21 cellular contexts compared by ENCODE assay signal in the genomic region with DNA sequence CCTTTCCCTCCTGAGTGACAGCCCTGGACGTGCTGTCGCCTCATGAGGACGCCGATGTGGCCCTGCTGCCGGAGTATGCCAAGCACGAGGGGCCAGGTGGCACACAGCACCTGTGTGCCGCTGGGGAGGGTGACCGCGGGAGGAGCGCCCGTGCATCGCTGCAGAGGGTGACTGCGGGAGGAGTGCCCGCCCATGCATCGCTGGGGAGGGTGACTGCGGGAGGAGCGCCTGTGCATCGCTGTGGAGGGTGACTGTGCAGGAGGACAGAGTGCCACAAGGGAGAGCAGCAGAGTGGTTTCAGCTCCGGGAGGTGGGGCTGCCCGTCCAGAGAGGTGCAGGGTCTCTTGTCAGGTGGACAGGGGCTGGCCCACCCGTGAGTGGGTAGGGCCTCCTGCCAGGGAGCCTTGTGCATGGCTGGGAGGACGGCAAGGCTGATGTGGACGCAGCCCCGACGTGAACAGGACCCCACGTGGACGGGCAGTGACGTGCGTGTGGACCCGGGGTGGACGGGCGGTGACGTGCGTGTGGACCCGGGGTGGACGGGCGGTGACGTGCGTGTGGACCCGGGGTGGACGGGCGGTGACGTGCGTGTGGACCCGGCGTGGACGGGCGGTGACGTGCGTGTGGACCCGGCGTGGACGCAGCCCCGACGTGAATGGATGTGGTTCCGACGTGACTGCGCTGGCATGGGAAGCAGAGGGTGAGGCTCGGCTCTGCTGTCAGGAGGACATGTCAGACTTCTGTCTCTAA. TPM values are rescaled to one million over a fixed set of nuclear protein-coding genes. Genes with fewer than 3 reads are reported as not detected.
DNase-seq lines count a peak whose midpoint lies in the region; ATAC-seq, FAIRE-seq and TF ChIP-seq lines count a peak whose summit lies in the region.
"Had no signal": no experiment of that assay in that cellular context is flagged by ENCODE, and none has a peak within 500 bp of the region (broad histone marks: within the 10 kb centered on the region; RNA-seq: fewer than 3 reads in every experiment).

No MANE protein-coding gene starts in this region.

- H3K27me3 ChIP-seq in HepG2 (ENCODE audit: control insufficient read depth in 1 of 2, insufficient read depth in 2 of 2, low read length in 2 of 2) (no peaks in the 10 kb centered on the region; a peak in 1 of 5 replicates), right lobe of liver (no peaks in the 10 kb centered on the region), neutrophil (no peaks in the 10 kb centered on the region), vagina (no peaks in the 10 kb centered on the region), tibial artery (no peaks in the 10 kb centered on the region)
- H3K27me3 ChIP-seq: cardiac muscle cell, heart right ventricle had no signal

- FAIRE-seq in HepG2 (lab: Jason Lieb, UNC) = no peak
- FAIRE-seq: A204.1, G401.6 had no signal

- DNase-seq in HepG2 (ENCODE audit: low spot score) = no peak
- no peak for DNase-seq in right lobe of liver
- no peak for DNase-seq in vagina (ENCODE audit: extremely low spot score in 2 of 2)
- no peak for DNase-seq in tibial artery
- DNase-seq: activated CD4-positive, alpha-beta T cell treated with anti-CD3 and anti-CD28 coated beads, Interleukin-2, amount 10 ng/mL, durations not matched to agents 24 days and 14 days; activated naive CD4-positive, alpha-beta T cell treated with anti-CD3 and anti-CD28 coated beads for 36 hours; amniotic stem cell; GOT3; heart right ventricle; left colon; NCI-H146; NCI-H524 treated with DMSO at 0.1 percent for 48 hours; stimulated activated CD4-positive, alpha-beta T cell treated with anti-CD3 and anti-CD28 coated beads, Interleukin-12 subunit alpha, Interleukin-12 subunit beta, amount 100 ng/mL, for 4 hours had no signal

- TF ChIP-seq EP300 in HepG2 (IDR thresholded peaks at IDR 0.05; ENCODE audit: low read depth in 2 of 2, low read length in 2 of 2) (no peak), HepG2 (CRISPR knock-in tag; IDR thresholded peaks at IDR 0.05; ENCODE audit: borderline replicate concordance) (no peak)

- no peak overlapping the region for H3K4me3 Mint-ChIP-seq in dendritic cell treated with granulocyte-macrophage colony-stimulating factor and Interleukin-4, amounts not matched to agents 40 ng/mL and 50 ng/mL, for 4 days
- H3K4me3 Mint-ChIP-seq: activated CD4-positive, alpha-beta T cell treated with anti-CD3 and anti-CD28 coated beads, Interleukin-2, amount 10 ng/mL, durations not matched to agents 24 days and 14 days; activated naive CD4-positive, alpha-beta T cell treated with anti-CD3 and anti-CD28 coated beads for 36 hours; memory B cell had no signal

- H4K20me1 ChIP-seq in HepG2 (ENCODE audit: insufficient read depth, low read length) = peaks cover 34% of the 10 kb centered on the region; the same call in 1 of the 2 replicates

- POLR2A ChIA-PET in HepG2 (lab: Yijun Ruan, JAX) = no interaction called here

- TF ChIP-seq CTCF in HepG2 (CRISPR knock-in tag; IDR thresholded peaks at IDR 0.05) (no peak), right lobe of liver (IDR thresholded peaks at IDR 0.05) (no peak), neutrophil (IDR thresholded peaks at IDR 0.05) (no peak), vagina (IDR thresholded peaks at IDR 0.05) (no peak), tibial artery (IDR thresholded peaks at IDR 0.05) (no peak)

- H3K4me1 ChIP-seq in HepG2 (ENCODE audit: insufficient read depth, low read length) (peaks cover 17% of the 10 kb centered on the region), right lobe of liver (no peaks in the 10 kb centered on the region), neutrophil (ENCODE audit: control insufficient read depth in 1 of 2, insufficient read depth in 1 of 2, low read depth in 1 of 2, low read length in 1 of 2) (peaks cover 0 to 6% of the 10 kb centered on the region in 2 experiments), vagina (peaks cover 37% of the 10 kb centered on the region), tibial artery (peaks cover 0 to 9% (median 0%) of the 10 kb centered on the region in 4 donors)

- no peaks in the 10 kb centered on the region for H3K9me3 ChIP-seq in HepG2 (ENCODE audit: low read length)
- no peaks in the 10 kb centered on the region for H3K9me3 ChIP-seq in right lobe of liver
- no peaks in the 10 kb centered on the region for H3K9me3 ChIP-seq in neutrophil
- H3K9me3 ChIP-seq in vagina = no peaks in the 10 kb centered on the region
- H3K9me3 ChIP-seq in tibial artery = no peaks in the 10 kb centered on the region
- H3K9me3 ChIP-seq: heart right ventricle had no signal

- H3K9ac ChIP-seq in HepG2 (ENCODE audit: insufficient read depth, low read depth, low read length) = no peak overlapping the region

- no peak for TF ChIP-seq RAD21 in HepG2 (CRISPR knock-in tag; IDR thresholded peaks at IDR 0.05)

- no peaks in the 10 kb centered on the region for H3K9me3 Mint-ChIP-seq in dendritic cell treated with granulocyte-macrophage colony-stimulating factor and Interleukin-4, amounts not matched to agents 40 ng/mL and 50 ng/mL, for 4 days
- H3K9me3 Mint-ChIP-seq: activated CD4-positive, alpha-beta T cell treated with anti-CD3 and anti-CD28 coated beads, Interleukin-2, amount 10 ng/mL, durations not matched to agents 24 days and 14 days; activated naive CD4-positive, alpha-beta T cell treated with anti-CD3 and anti-CD28 coated beads for 36 hours; memory B cell had no signal

- no peak overlapping the region for H3K4me2 ChIP-seq in HepG2 (ENCODE audit: low read depth, low read length)

- H3K4me1 Mint-ChIP-seq in dendritic cell treated with granulocyte-macrophage colony-stimulating factor and Interleukin-4, amounts not matched to agents 40 ng/mL and 50 ng/mL, for 4 days (ENCODE audit: low read depth) = peaks cover 49% of the 10 kb centered on the region

- H3K27ac Mint-ChIP-seq in dendritic cell treated with granulocyte-macrophage colony-stimulating factor and Interleukin-4, amounts not matched to agents 40 ng/mL and 50 ng/mL, for 4 days = peak overlapping the region; percentile 75
- H3K27ac Mint-ChIP-seq: activated CD4-positive, alpha-beta T cell treated with anti-CD3 and anti-CD28 coated beads, Interleukin-2, amount 10 ng/mL, durations not matched to agents 24 days and 14 days; activated naive CD4-positive, alpha-beta T cell treated with anti-CD3 and anti-CD28 coated beads for 36 hours; memory B cell had no signal

- BruUV-seq in HepG2 (replicated peaks; lab: Mats Ljungman, UMichigan) = no TSS peak

- CTCF ChIA-PET in HepG2 (lab: Yijun Ruan, JAX; ENCODE audit: low intra/inter-chr PET ratio, low total read pairs) = no interaction called here

- H3K27me3 Mint-ChIP-seq in dendritic cell treated with granulocyte-macrophage colony-stimulating factor and Interleukin-4, amounts not matched to agents 40 ng/mL and 50 ng/mL, for 4 days = no peaks in the 10 kb centered on the region
- H3K27me3 Mint-ChIP-seq: activated CD4-positive, alpha-beta T cell treated with anti-CD3 and anti-CD28 coated beads, Interleukin-2, amount 10 ng/mL, durations not matched to agents 24 days and 14 days; memory B cell had no signal

- H3K79me2 ChIP-seq in HepG2 (ENCODE audit: insufficient read depth, low read length) = peaks cover 34% of the 10 kb centered on the region

- H3K27ac ChIP-seq in HepG2 (ENCODE audit: extremely low read length, insufficient read depth, low read length) = no peak overlapping the region
- H3K27ac ChIP-seq in right lobe of liver = no peak overlapping the region
- peak overlapping the region; percentile 58 for H3K27ac ChIP-seq in neutrophil
- H3K27ac ChIP-seq in vagina = peak overlapping the region; percentile 60
- no peak overlapping the region for H3K27ac ChIP-seq in tibial artery

- in situ Hi-C loops in HepG2 (cut with HindIII; ENCODE audit: extremely low pct_ligation_motif_present, low pct_unique_long_range_greater_than_20kb) = no loop called here

- no peak overlapping the region for H2AFZ ChIP-seq in HepG2 (ENCODE audit: low read length)

- H3K36me3 ChIP-seq in HepG2 (replicated peaks in 1 of 2; ENCODE audit: control insufficient read depth in 1 of 2, insufficient read depth in 2 of 2, low read length in 2 of 2) (peaks cover 2% of the 10 kb centered on the region in 2 experiments; a peak in 1 of 5 replicates), right lobe of liver (no peaks in the 10 kb centered on the region), neutrophil (peaks cover 24% of the 10 kb centered on the region), vagina (peaks cover 0 to 6% of the 10 kb centered on the region in 2 donors), tibial artery (peaks cover 0 to 16% (median 12%) of the 10 kb centered on the region in 3 donors)
- H3K36me3 ChIP-seq: cardiac muscle cell had no signal

- no peak overlapping the region for H3K4me3 ChIP-seq in HepG2 (replicated peaks in 1 of 3; ENCODE audit: insufficient read depth in 1 of 3, low read depth in 2 of 3, low read length in 3 of 3)
- H3K4me3 ChIP-seq in right lobe of liver = no peak overlapping the region
- no peak overlapping the region for H3K4me3 ChIP-seq in neutrophil (ENCODE audit: low read depth in 1 of 2, low read length in 1 of 2)
- H3K4me3 ChIP-seq in vagina = no peak overlapping the region
- no peak overlapping the region for H3K4me3 ChIP-seq in tibial artery
- H3K4me3 ChIP-seq: cardiac muscle cell, heart right ventricle had no signal

- WGBS in HepG2 (ENCODE audit: low lambda C conversion rate) = 97% methylated on average over 59 of the region's 59 CpGs
- 95% methylated on average over 38 of the region's 59 CpGs for WGBS in right lobe of liver (ENCODE audit: insufficient coverage, low coverage, low lambda C conversion rate, missing lambda C conversion rate)

- no peak for TF ChIP-seq POLR2A in HepG2 (IDR thresholded peaks at IDR 0.05; ENCODE audit: insufficient read depth in 1 of 2, low read depth in 2 of 2, low read length in 2 of 2)
- TF ChIP-seq POLR2A in right lobe of liver (IDR thresholded peaks at IDR 0.05) = no peak
- no peak for TF ChIP-seq POLR2A in vagina (IDR thresholded peaks at IDR 0.05)

- ATAC-seq in HepG2 = no peak
- ATAC-seq in right lobe of liver = no peak
- ATAC-seq in HG02885 (IDR thresholded peaks at IDR 0.05; ENCODE audit: poor library complexity, unreplicated experiment) = no peak
- ATAC-seq in HG03135 (IDR thresholded peaks at IDR 0.05; ENCODE audit: unreplicated experiment) = no peak

- peaks cover 69% of the 10 kb centered on the region for H3K36me3 Mint-ChIP-seq in dendritic cell treated with granulocyte-macrophage colony-stimulating factor and Interleukin-4, amounts not matched to agents 40 ng/mL and 50 ng/mL, for 4 days (ENCODE audit: low read depth)

- intact Hi-C loops in HepG2 (cut with micrococcal nuclease; ENCODE audit: unreplicated experiment) (loop anchor here (5.0 kb wide), 1 partner anchor 33 kb away; the partner anchor contains the start of gene SLC49A3), right lobe of liver (cut with DNase I) (no loop called here), vagina (cut with DNase I) (no loop called here), tibial artery (cut with DNase I; ENCODE audit: low total_unique reads) (no loop called here)
- intact Hi-C loops in dendritic cell treated with granulocyte-macrophage colony-stimulating factor and Interleukin-4, amounts not matched to agents 40 ng/mL and 50 ng/mL, for 4 days (cut with micrococcal nuclease) = no loop called here

RNA-seq across cellular contexts. Expression of gene PCGF3, which starts 14.7 kb away (rescaled TPM):
- 24.2 and 28.6 TPM in 2 replicates for total RNA-seq in HepG2 (2016; rRNA removed; fragmentation: Illumina TruSeq; extraction: Trizol)
- total RNA-seq in HepG2 (2016; cell fraction: cytosol; rRNA removed; fragmentation: Illumina TruSeq; extraction: Trizol; ENCODE audit: low read depth) = 16.2 and 16.7 TPM in 2 replicates
- total RNA-seq in HepG2 (2016; cell fraction: insoluble cytoplasmic fraction; rRNA removed; fragmentation: Illumina TruSeq; extraction: Trizol) = 22.5 and 27.7 TPM in 2 replicates
- 36.9 and 38.9 TPM in 2 replicates for total RNA-seq in HepG2 (2016; cell fraction: membrane; rRNA removed; fragmentation: Illumina TruSeq; extraction: Trizol)
- 40.6 and 42.6 TPM in 2 replicates for total RNA-seq in HepG2 (2016; cell fraction: nucleus; rRNA removed; fragmentation: Illumina TruSeq; extraction: Trizol)
- 66.2 and 80.8 TPM in 2 replicates for polyA plus RNA-seq in HepG2 (2011; rRNA removed)
- 32.3 and 37.9 TPM in 2 replicates for polyA plus RNA-seq in HepG2 (2011; cell fraction: cytosol; rRNA removed)
- 406 and 428 TPM in 2 replicates for polyA plus RNA-seq in HepG2 (2011; cell fraction: nucleus; rRNA removed)
- polyA plus RNA-seq in HepG2 (2012) = 37.8 and 47.7 TPM in 2 replicates
- 13.4 and 15.5 TPM in 2 replicates for polyA plus RNA-seq in HepG2 (2016; cell fraction: cytosol; fragmentation: Illumina TruSeq; extraction: Trizol; ENCODE audit: low read depth)
- 20.0 and 26.4 TPM in 2 replicates for polyA plus RNA-seq in HepG2 (2016; cell fraction: insoluble cytoplasmic fraction; fragmentation: Illumina TruSeq; extraction: Trizol; ENCODE audit: low read depth)
- 26.7 and 30.4 TPM in 2 replicates for polyA plus RNA-seq in HepG2 (2016; cell fraction: membrane; fragmentation: Illumina TruSeq; extraction: Trizol; ENCODE audit: low read depth)
- polyA plus RNA-seq in HepG2 (2016; cell fraction: nucleus; fragmentation: Illumina TruSeq; extraction: Trizol; ENCODE audit: insufficient read depth, low read depth) = 92.0 and 96.8 TPM in 2 replicates
- polyA minus RNA-seq in HepG2 (2011; rRNA and poly(A)+ RNA removed; ENCODE audit: low replicate concordance) = 38.9 and 82.6 TPM in 2 replicates
- polyA minus RNA-seq in HepG2 (2011; cell fraction: cytosol; rRNA and poly(A)+ RNA removed) = 18.1 and 23.5 TPM in 2 replicates
- polyA minus RNA-seq in HepG2 (2011; cell fraction: nucleus; rRNA and poly(A)+ RNA removed) = 119 and 121 TPM in 2 replicates
- 10 to 100 TPM; 13.0 to 23.5 (median 14.7) TPM for total RNA-seq in right lobe of liver
- 64.8 TPM for total RNA-seq in vagina

RNA-seq across cellular contexts. Expression of gene SLC49A3, which starts 31.3 kb away (rescaled TPM):
- total RNA-seq in HepG2 (2016; rRNA removed; fragmentation: Illumina TruSeq; extraction: Trizol) (0.07 TPM in 1 of 2 replicates, not detected in the other), right lobe of liver (1 to 10 TPM; 2.9 to 9.0 (median 5.2) TPM), vagina (11.0 TPM)
- total RNA-seq in HepG2 (2016; cell fraction: cytosol; rRNA removed; fragmentation: Illumina TruSeq; extraction: Trizol; ENCODE audit: low read depth) = not detected in 2 replicates
- total RNA-seq in HepG2 (2016; cell fraction: insoluble cytoplasmic fraction; rRNA removed; fragmentation: Illumina TruSeq; extraction: Trizol) = 0.09 TPM in 1 of 2 replicates, not detected in the other
- total RNA-seq in HepG2 (2016; cell fraction: membrane; rRNA removed; fragmentation: Illumina TruSeq; extraction: Trizol) = not detected in 2 replicates
- total RNA-seq in HepG2 (2016; cell fraction: nucleus; rRNA removed; fragmentation: Illumina TruSeq; extraction: Trizol) = 0.62 TPM in 1 of 2 replicates, not detected in the other
- polyA plus RNA-seq in HepG2 (2011; rRNA removed) = 0.17 and 0.22 TPM in 2 replicates
- 0.10 and 0.16 TPM in 2 replicates for polyA plus RNA-seq in HepG2 (2011; cell fraction: cytosol; rRNA removed)
- 1.9 and 2.5 TPM in 2 replicates for polyA plus RNA-seq in HepG2 (2011; cell fraction: nucleus; rRNA removed)
- polyA plus RNA-seq in HepG2 (2012) = 0.21 and 0.29 TPM in 2 replicates
- 0.07 TPM in 1 of 2 replicates, not detected in the other for polyA plus RNA-seq in HepG2 (2016; cell fraction: cytosol; fragmentation: Illumina TruSeq; extraction: Trizol; ENCODE audit: low read depth)
- not detected in 2 replicates for polyA plus RNA-seq in HepG2 (2016; cell fraction: insoluble cytoplasmic fraction; fragmentation: Illumina TruSeq; extraction: Trizol; ENCODE audit: low read depth)
- polyA plus RNA-seq in HepG2 (2016; cell fraction: membrane; fragmentation: Illumina TruSeq; extraction: Trizol; ENCODE audit: low read depth) = not detected in 2 replicates
- polyA plus RNA-seq in HepG2 (2016; cell fraction: nucleus; fragmentation: Illumina TruSeq; extraction: Trizol; ENCODE audit: insufficient read depth, low read depth) = 0.53 TPM in 1 of 2 replicates, not detected in the other
- 0.12 TPM in 1 of 2 replicates, not detected in the other for polyA minus RNA-seq in HepG2 (2011; rRNA and poly(A)+ RNA removed; ENCODE audit: low replicate concordance)
- not detected in 2 replicates for polyA minus RNA-seq in HepG2 (2011; cell fraction: cytosol; rRNA and poly(A)+ RNA removed)
- 0.25 and 0.26 TPM in 2 replicates for polyA minus RNA-seq in HepG2 (2011; cell fraction: nucleus; rRNA and poly(A)+ RNA removed)
- total RNA-seq: activated naive CD4-positive, alpha-beta T cell treated with anti-CD3 and anti-CD28 coated beads for 36 hours had no signal

RNA-seq across cellular contexts. Expression of gene MYL5, which starts 45.9 kb away (rescaled TPM):
- total RNA-seq in HepG2 (2016; rRNA removed; fragmentation: Illumina TruSeq; extraction: Trizol) (11.0 and 16.0 TPM in 2 replicates), right lobe of liver (1 to 10 TPM; 6.9 to 9.2 (median 8.4) TPM), vagina (3.4 TPM)
- total RNA-seq in HepG2 (2016; cell fraction: cytosol; rRNA removed; fragmentation: Illumina TruSeq; extraction: Trizol; ENCODE audit: low read depth) = 6.7 and 8.0 TPM in 2 replicates
- 10.1 and 16.2 TPM in 2 replicates for total RNA-seq in HepG2 (2016; cell fraction: insoluble cytoplasmic fraction; rRNA removed; fragmentation: Illumina TruSeq; extraction: Trizol)
- total RNA-seq in HepG2 (2016; cell fraction: membrane; rRNA removed; fragmentation: Illumina TruSeq; extraction: Trizol) = 7.6 and 8.2 TPM in 2 replicates
- total RNA-seq in HepG2 (2016; cell fraction: nucleus; rRNA removed; fragmentation: Illumina TruSeq; extraction: Trizol) = 15.9 and 16.6 TPM in 2 replicates
- polyA plus RNA-seq in HepG2 (2011; rRNA removed) = 6.5 and 11.5 TPM in 2 replicates
- 4.1 and 4.4 TPM in 2 replicates for polyA plus RNA-seq in HepG2 (2011; cell fraction: cytosol; rRNA removed)
- 40.0 and 46.9 TPM in 2 replicates for polyA plus RNA-seq in HepG2 (2011; cell fraction: nucleus; rRNA removed)
- 7.4 and 8.9 TPM in 2 replicates for polyA plus RNA-seq in HepG2 (2012)
- polyA plus RNA-seq in HepG2 (2016; cell fraction: cytosol; fragmentation: Illumina TruSeq; extraction: Trizol; ENCODE audit: low read depth) = 4.4 and 5.5 TPM in 2 replicates
- 8.5 and 12.2 TPM in 2 replicates for polyA plus RNA-seq in HepG2 (2016; cell fraction: insoluble cytoplasmic fraction; fragmentation: Illumina TruSeq; extraction: Trizol; ENCODE audit: low read depth)
- 4.9 and 6.3 TPM in 2 replicates for polyA plus RNA-seq in HepG2 (2016; cell fraction: membrane; fragmentation: Illumina TruSeq; extraction: Trizol; ENCODE audit: low read depth)
- 33.7 and 41.8 TPM in 2 replicates for polyA plus RNA-seq in HepG2 (2016; cell fraction: nucleus; fragmentation: Illumina TruSeq; extraction: Trizol; ENCODE audit: insufficient read depth, low read depth)
- polyA minus RNA-seq in HepG2 (2011; rRNA and poly(A)+ RNA removed; ENCODE audit: low replicate concordance) = 3.4 and 4.4 TPM in 2 replicates
- polyA minus RNA-seq in HepG2 (2011; cell fraction: cytosol; rRNA and poly(A)+ RNA removed) = 1.4 TPM in 1 of 2 replicates, not detected in the other
- 11.8 and 15.5 TPM in 2 replicates for polyA minus RNA-seq in HepG2 (2011; cell fraction: nucleus; rRNA and poly(A)+ RNA removed)

RNA-seq across cellular contexts. Expression of gene ATP5ME, which starts 46.2 kb away (rescaled TPM):
- total RNA-seq in HepG2 (2016; rRNA removed; fragmentation: Illumina TruSeq; extraction: Trizol) (753 and 1,048 TPM in 2 replicates), right lobe of liver (100 to 1,000 TPM in 4 of 6 experiments, 10 to 100 TPM in 2; 78.2 to 225 (median 162) TPM), vagina (181 TPM)
- 458 and 593 TPM in 2 replicates for total RNA-seq in HepG2 (2016; cell fraction: cytosol; rRNA removed; fragmentation: Illumina TruSeq; extraction: Trizol; ENCODE audit: low read depth)
- 792 and 1,109 TPM in 2 replicates for total RNA-seq in HepG2 (2016; cell fraction: insoluble cytoplasmic fraction; rRNA removed; fragmentation: Illumina TruSeq; extraction: Trizol)
- total RNA-seq in HepG2 (2016; cell fraction: membrane; rRNA removed; fragmentation: Illumina TruSeq; extraction: Trizol) = 613 and 660 TPM in 2 replicates
- total RNA-seq in HepG2 (2016; cell fraction: nucleus; rRNA removed; fragmentation: Illumina TruSeq; extraction: Trizol) = 219 and 249 TPM in 2 replicates
- 301 and 305 TPM in 2 replicates for polyA plus RNA-seq in HepG2 (2011; rRNA removed)
- polyA plus RNA-seq in HepG2 (2011; cell fraction: cytosol; rRNA removed) = 507 and 666 TPM in 2 replicates
- 133 and 152 TPM in 2 replicates for polyA plus RNA-seq in HepG2 (2011; cell fraction: nucleus; rRNA removed)
- 451 and 767 TPM in 2 replicates for polyA plus RNA-seq in HepG2 (2012)
- polyA plus RNA-seq in HepG2 (2016; cell fraction: cytosol; fragmentation: Illumina TruSeq; extraction: Trizol; ENCODE audit: low read depth) = 482 and 603 TPM in 2 replicates
- polyA plus RNA-seq in HepG2 (2016; cell fraction: insoluble cytoplasmic fraction; fragmentation: Illumina TruSeq; extraction: Trizol; ENCODE audit: low read depth) = 926 and 995 TPM in 2 replicates
- 496 and 594 TPM in 2 replicates for polyA plus RNA-seq in HepG2 (2016; cell fraction: membrane; fragmentation: Illumina TruSeq; extraction: Trizol; ENCODE audit: low read depth)
- 426 and 431 TPM in 2 replicates for polyA plus RNA-seq in HepG2 (2016; cell fraction: nucleus; fragmentation: Illumina TruSeq; extraction: Trizol; ENCODE audit: insufficient read depth, low read depth)
- 68.8 and 71.4 TPM in 2 replicates for polyA minus RNA-seq in HepG2 (2011; rRNA and poly(A)+ RNA removed; ENCODE audit: low replicate concordance)
- polyA minus RNA-seq in HepG2 (2011; cell fraction: cytosol; rRNA and poly(A)+ RNA removed) = 62.0 and 63.6 TPM in 2 replicates
- polyA minus RNA-seq in HepG2 (2011; cell fraction: nucleus; rRNA and poly(A)+ RNA removed) = 23.6 and 38.7 TPM in 2 replicates

Comparison
In these comparisons a context has a peak if more than half of its experiments do, and no peak if none do; other contexts are left out.
1. H3K27ac ChIP-seq: peak in neutrophil (single experiment) and vagina (single experiment); none in HepG2 (single experiment), right lobe of liver (0 of 3) and tibial artery (0 of 2).